ENCODE assay signal across 9 cellular contexts in the genomic region with DNA sequence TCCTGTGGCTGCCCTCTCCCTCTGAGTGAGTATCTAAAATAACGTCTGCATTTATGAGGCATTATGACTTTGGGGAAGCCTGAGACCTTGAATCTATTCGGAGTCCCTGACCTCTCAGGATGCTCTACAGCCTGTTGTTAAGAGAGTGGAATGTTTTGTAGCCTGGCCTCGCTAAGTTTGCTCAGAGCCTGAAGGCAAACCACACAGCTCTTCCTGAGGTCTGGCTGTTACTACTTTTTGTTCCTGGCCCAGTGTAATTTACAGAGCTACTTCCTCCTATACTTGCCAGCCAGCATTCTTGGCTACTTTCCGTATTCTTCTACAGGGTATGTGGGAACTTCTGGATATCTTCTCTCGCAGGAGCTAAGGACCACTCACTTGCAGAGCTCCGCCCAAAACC. TPM values are rescaled to one million over a fixed set of nuclear protein-coding genes. Genes with fewer than 3 reads are reported as not detected.
DNase-seq lines count a peak whose midpoint lies in the region; ATAC-seq, FAIRE-seq and TF ChIP-seq lines count a peak whose summit lies in the region.
"Had no signal": no experiment of that assay in that cellular context is flagged by ENCODE, and none has a peak within 500 bp of the region (broad histone marks: within the 10 kb centered on the region; RNA-seq: fewer than 3 reads in every experiment).

No MANE protein-coding gene starts in this region.

- in situ Hi-C loops in GM13976 (cut with MboI; ENCODE audit: low sequenced_read_pairs, unreplicated experiment) = no loop called here

- H3K79me2 ChIP-seq in endothelial cell of umbilical vein (ENCODE audit: control insufficient read depth, insufficient read depth, low read length) = peaks cover 10% of the 10 kb centered on the region
- peaks cover 15% of the 10 kb centered on the region for H3K79me2 ChIP-seq in osteoblast (ENCODE audit: insufficient read depth, low read length)

- no TSS peak for BruUV-seq in endothelial cell of umbilical vein (replicated peaks; lab: Mats Ljungman, UMichigan)

- H4K20me1 ChIP-seq in endothelial cell of umbilical vein (replicated peaks; ENCODE audit: control insufficient read depth, extremely low read depth, insufficient read depth, low read length) (no peaks in the 10 kb centered on the region), osteoblast (ENCODE audit: insufficient read depth, low read length) (peaks cover 2% of the 10 kb centered on the region)

- no peak overlapping the region for H3K27ac ChIP-seq in endothelial cell of umbilical vein (ENCODE audit: insufficient read depth, low read depth, low read length)
- peak overlapping the region; percentile 9 for H3K27ac ChIP-seq in osteoblast (ENCODE audit: low read depth, low read length)

- no peaks in the 10 kb centered on the region for H3K9me1 ChIP-seq in endothelial cell of umbilical vein (replicated peaks; ENCODE audit: control insufficient read depth, extremely low read depth, insufficient read depth, low read length)

- no peak for TF ChIP-seq CTCF in endothelial cell of umbilical vein (IDR thresholded peaks at IDR 0.05; ENCODE audit: extremely low read depth in 1 of 2, insufficient read depth in 1 of 2, low read depth in 1 of 2, low read length in 2 of 2)
- TF ChIP-seq CTCF in osteoblast (IDR thresholded peaks at IDR 0.05; ENCODE audit: extremely low read depth, low read depth, low read length) = no peak
- TF ChIP-seq CTCF in GM13976 (IDR thresholded peaks at IDR 0.05; ENCODE audit: borderline replicate concordance, control extremely low read depth, extremely low read depth, insufficient read depth, missing control alignments) = no peak

- H3K36me3 ChIP-seq in NT2/D1 (ENCODE audit: insufficient read depth, insufficient read length, low read length) (peaks cover under 1% of the 10 kb centered on the region), endothelial cell of umbilical vein (ENCODE audit: control insufficient read depth in 2 of 2, extremely low read depth in 1 of 2, insufficient read depth in 2 of 2, low read length in 2 of 2) (no peaks in the 10 kb centered on the region), osteoblast (ENCODE audit: insufficient read depth, low read length) (no peaks in the 10 kb centered on the region)

- H3K9me3 ChIP-seq in NT2/D1 (ENCODE audit: insufficient read depth, low read length) = peaks cover 11% of the 10 kb centered on the region
- no peaks in the 10 kb centered on the region for H3K9me3 ChIP-seq in endothelial cell of umbilical vein (replicated peaks; ENCODE audit: control insufficient read depth, insufficient read depth, low read length)
- H3K9me3 ChIP-seq in osteoblast (ENCODE audit: low read depth, low read length) = no peaks in the 10 kb centered on the region

- H3K4me3 ChIP-seq in NT2/D1 (ENCODE audit: insufficient read length, low read depth) = no peak overlapping the region
- H3K4me3 ChIP-seq in endothelial cell of umbilical vein (replicated peaks in 1 of 3; ENCODE audit: insufficient read depth in 1 of 3, low read depth in 1 of 3, low read length in 3 of 3) = no peak overlapping the region
- H3K4me3 ChIP-seq in osteoblast (ENCODE audit: insufficient read depth, low read length) = peak overlapping the region; percentile 11

- peak overlapping the region; percentile 55 for H2AFZ ChIP-seq in endothelial cell of umbilical vein (ENCODE audit: low read depth, low read length)
- peak overlapping the region; percentile 94 for H2AFZ ChIP-seq in osteoblast (ENCODE audit: low read length)

- H3K9ac ChIP-seq in NT2/D1 (ENCODE audit: insufficient read length, low read depth) (peak overlapping the region; percentile 1), endothelial cell of umbilical vein (replicated peaks; ENCODE audit: extremely low read depth, insufficient read depth, low read length) (no peak overlapping the region)

- H3K4me1 ChIP-seq in NT2/D1 (ENCODE audit: insufficient read depth, insufficient read length) (no peaks in the 10 kb centered on the region), endothelial cell of umbilical vein (ENCODE audit: control insufficient read depth, extremely low read depth, insufficient read depth, low read length) (peaks cover 3% of the 10 kb centered on the region), osteoblast (ENCODE audit: insufficient read depth, low read length) (peaks cover 14% of the 10 kb centered on the region)

- DNase-seq in DMS153 treated with DMSO at 0.1 percent for 48 hours (lab: John Stamatoyannopoulos, UW; ENCODE audit: unreplicated experiment) (peak; percentile 28), NT2/D1 (ENCODE audit: low read depth, low spot score) (peak; percentile 64), endothelial cell of umbilical vein (ENCODE audit: low read depth, low spot score) (peak; percentile 64), osteoblast (ENCODE audit: insufficient read length, low spot score, missing footprints) (no peak), GM13976 (ENCODE audit: low spot score) (no peak), putamen (ENCODE audit: low spot score) (no peak)

- POLR2A ChIA-PET in endothelial cell of umbilical vein (lab: Charles Lee) = no interaction called here

- ATAC-seq in activated CD4-positive, CD25-positive, alpha-beta regulatory T cell treated with anti-CD3 and anti-CD28 coated beads, Interleukin-2, amount 50 U/mL, for 24 hours = no peak
- ATAC-seq in HG03025 (IDR thresholded peaks at IDR 0.05; ENCODE audit: low FRiP score, unreplicated experiment) = no peak

- TF ChIP-seq POLR2A in endothelial cell of umbilical vein (IDR thresholded peaks at IDR 0.05; ENCODE audit: low read depth, low read length) = no peak

- dilution Hi-C loops in endothelial cell of umbilical vein (cut with MboI; ENCODE audit: extremely low pct_ligation_motif_present, low sequenced_read_pairs) = no loop called here

- FAIRE-seq in endothelial cell of umbilical vein (lab: Jason Lieb, UNC) = no peak
- FAIRE-seq: islet of Langerhans had no signal

- H3K4me2 ChIP-seq in endothelial cell of umbilical vein (ENCODE audit: insufficient read depth, low read length) (no peak overlapping the region), osteoblast (ENCODE audit: insufficient read depth, low read length) (peak overlapping the region; percentile 44)

- CTCF ChIA-PET in endothelial cell of umbilical vein (lab: Charles Lee) = interaction anchor here (1.0 to 1.2 kb wide), 5 partner anchors 8 to 63 kb away, joined by 3 to 5 read pairs (median 3); no protein-coding TSS in a partner anchor

- no peaks in the 10 kb centered on the region for H3K27me3 ChIP-seq in NT2/D1 (ENCODE audit: insufficient read depth, insufficient read length)
- peaks cover 0 to 2% of the 10 kb centered on the region in 2 experiments for H3K27me3 ChIP-seq in endothelial cell of umbilical vein (ENCODE audit: control insufficient read depth in 2 of 2, insufficient read depth in 2 of 2, low read length in 2 of 2)
- no peaks in the 10 kb centered on the region for H3K27me3 ChIP-seq in osteoblast (ENCODE audit: insufficient read depth, low read length)

- intact Hi-C loops in endothelial cell of umbilical vein (cut with micrococcal nuclease) = no loop called here

TF ChIP-seq in endothelial cell of umbilical vein, 7 proteins besides CTCF, POLR2A, EP300 and RAD21:
- TF ChIP-seq, protein P1, sequence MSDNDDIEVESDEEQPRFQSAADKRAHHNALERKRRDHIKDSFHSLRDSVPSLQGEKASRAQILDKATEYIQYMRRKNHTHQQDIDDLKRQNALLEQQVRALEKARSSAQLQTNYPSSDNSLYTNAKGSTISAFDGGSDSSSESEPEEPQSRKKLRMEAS (IDR thresholded peaks at IDR 0.05; ENCODE audit: insufficient read depth, insufficient read length) = no peak
- TF ChIP-seq GATA2 (IDR thresholded peaks at IDR 0.05; ENCODE audit: insufficient read depth, insufficient read length, low read depth, low read length) (no peak), POLR2AphosphoS5 (IDR thresholded peaks at IDR 0.05; ENCODE audit: insufficient read depth, low read depth, low read length) (no peak), MYC (IDR thresholded peaks at IDR 0.05; ENCODE audit: low read depth, low read length) (no peak), FOS (IDR thresholded peaks at IDR 0.05; ENCODE audit: borderline replicate concordance, insufficient read depth, low read length) (no peak), EZH2 (IDR thresholded peaks at IDR 0.05; ENCODE audit: borderline replicate concordance, low read depth, low read length, severe bottlenecking) (no peak), JUN (IDR thresholded peaks at IDR 0.05; ENCODE audit: borderline replicate concordance, insufficient read depth, insufficient read length, low read depth) (no peak)

RNA-seq across cellular contexts. Expression of gene ZMYM4, which starts 3.6 kb away (rescaled TPM):
- total RNA-seq in endothelial cell of umbilical vein (61.2 and 65.0 TPM in 2 replicates), osteoblast (49.9 and 50.4 TPM in 2 replicates)
- 13.5 and 15.3 TPM in 2 replicates for polyA plus RNA-seq in endothelial cell of umbilical vein
- polyA plus RNA-seq in endothelial cell of umbilical vein (2011; cell fraction: cytosol; rRNA removed) = 17.2 and 17.4 TPM in 2 replicates
- 38.3 and 48.0 TPM in 2 replicates for polyA plus RNA-seq in endothelial cell of umbilical vein (2011; cell fraction: nucleus; rRNA removed)
- 28.6 and 42.1 TPM in 2 replicates for polyA plus RNA-seq in endothelial cell of umbilical vein (2012)
- polyA minus RNA-seq in endothelial cell of umbilical vein = 45.4 and 51.5 TPM in 2 replicates
- polyA minus RNA-seq in endothelial cell of umbilical vein (2011; cell fraction: cytosol; rRNA and poly(A)+ RNA removed) = 21.2 TPM
- 69.1 and 98.4 TPM in 2 replicates for polyA minus RNA-seq in endothelial cell of umbilical vein (2011; cell fraction: nucleus; rRNA and poly(A)+ RNA removed)

Comparison
In these comparisons a context has a peak if more than half of its experiments do, and no peak if none do; other contexts are left out.
1. DNase-seq: peak in DMS153 treated with DMSO at 0.1 percent for 48 hours (single experiment), NT2/D1 (single experiment) and endothelial cell of umbilical vein (single experiment); none in osteoblast (single experiment), GM13976 (single experiment) and putamen (single experiment).